In the genomic region with DNA sequence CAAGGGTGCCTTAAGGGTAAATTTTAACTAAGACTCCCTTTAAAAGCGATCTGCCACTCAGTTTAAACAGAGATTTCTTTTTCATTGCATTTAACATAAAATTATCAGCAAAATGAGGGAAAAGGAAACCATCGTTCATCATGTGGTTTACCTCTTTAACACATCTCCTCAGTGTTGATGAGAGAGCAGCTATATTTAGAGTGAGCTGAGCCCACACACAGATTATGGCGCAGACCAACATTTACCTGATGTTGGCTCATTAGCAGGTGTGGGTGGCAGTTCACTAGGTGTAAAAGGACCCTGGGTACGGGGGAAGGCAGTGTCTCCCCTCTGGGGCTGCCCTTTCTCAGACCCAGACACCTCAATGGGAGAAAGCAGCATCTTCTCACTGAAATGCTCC, we compare ENCODE assay signal across 2 cellular contexts.
A peak's percentile ranks its signal among the peaks of the same experiment; 100 is the strongest.
TF ChIP-seq lines count a peak whose summit lies in the region.

No MANE protein-coding gene starts in this region.

TF ChIP-seq in GM12878, 131 proteins besides CTCF, POLR2A, EP300 and RAD21 (continued from another document):
- TF ChIP-seq ZZZ3 (IDR thresholded peaks at IDR 0.05; ENCODE audit: control insufficient read depth, insufficient read length, low read depth) (no peak), ATF7 (IDR thresholded peaks at IDR 0.05; ENCODE audit: low read depth) (peak; percentile 42; the same call in 1 of the 2 replicates), MTA2 (IDR thresholded peaks at IDR 0.05; ENCODE audit: low read depth) (peak; percentile 90)
- TF ChIP-seq, protein P1, sequence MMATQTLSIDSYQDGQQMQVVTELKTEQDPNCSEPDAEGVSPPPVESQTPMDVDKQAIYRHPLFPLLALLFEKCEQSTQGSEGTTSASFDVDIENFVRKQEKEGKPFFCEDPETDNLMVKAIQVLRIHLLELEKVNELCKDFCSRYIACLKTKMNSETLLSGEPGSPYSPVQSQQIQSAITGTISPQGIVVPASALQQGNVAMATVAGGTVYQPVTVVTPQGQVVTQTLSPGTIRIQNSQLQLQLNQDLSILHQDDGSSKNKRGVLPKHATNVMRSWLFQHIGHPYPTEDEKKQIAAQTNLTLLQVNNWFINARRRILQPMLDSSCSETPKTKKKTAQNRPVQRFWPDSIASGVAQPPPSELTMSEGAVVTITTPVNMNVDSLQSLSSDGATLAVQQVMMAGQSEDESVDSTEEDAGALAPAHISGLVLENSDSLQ (IDR thresholded peaks at IDR 0.05), result no peak

TF ChIP-seq in WTC11, 78 proteins besides CTCF, POLR2A, EP300 and RAD21 (continued from another document):
- TF ChIP-seq, protein P2, sequence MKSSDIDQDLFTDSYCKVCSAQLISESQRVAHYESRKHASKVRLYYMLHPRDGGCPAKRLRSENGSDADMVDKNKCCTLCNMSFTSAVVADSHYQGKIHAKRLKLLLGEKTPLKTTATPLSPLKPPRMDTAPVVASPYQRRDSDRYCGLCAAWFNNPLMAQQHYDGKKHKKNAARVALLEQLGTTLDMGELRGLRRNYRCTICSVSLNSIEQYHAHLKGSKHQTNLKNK (CRISPR knock-in tag; IDR thresholded peaks at IDR 0.05), result no peak
- TF ChIP-seq HMGA2 (CRISPR knock-in tag; IDR thresholded peaks at IDR 0.05) (no peak), ELF4 (CRISPR knock-in tag; IDR thresholded peaks at IDR 0.05; ENCODE audit: low read depth) (no peak), NFE2L1 (CRISPR knock-in tag; IDR thresholded peaks at IDR 0.05) (no peak), GRHL2 (CRISPR knock-in tag; IDR thresholded peaks at IDR 0.05; ENCODE audit: insufficient replicate concordance, severe bottlenecking) (no peak), JAZF1 (CRISPR knock-in tag; IDR thresholded peaks at IDR 0.05) (no peak), NR2C2 (CRISPR knock-in tag; IDR thresholded peaks at IDR 0.05) (no peak), ZNF232 (CRISPR knock-in tag; IDR thresholded peaks at IDR 0.05) (no peak), MXD4 (CRISPR knock-in tag; IDR thresholded peaks at IDR 0.05; ENCODE audit: borderline replicate concordance) (no peak), KAT7 (CRISPR knock-in tag; IDR thresholded peaks at IDR 0.05; ENCODE audit: borderline replicate concordance) (no peak), GTF2I (CRISPR knock-in tag; conservative IDR thresholded peaks at IDR 0.05) (no peak)
- TF ChIP-seq, protein P3, sequence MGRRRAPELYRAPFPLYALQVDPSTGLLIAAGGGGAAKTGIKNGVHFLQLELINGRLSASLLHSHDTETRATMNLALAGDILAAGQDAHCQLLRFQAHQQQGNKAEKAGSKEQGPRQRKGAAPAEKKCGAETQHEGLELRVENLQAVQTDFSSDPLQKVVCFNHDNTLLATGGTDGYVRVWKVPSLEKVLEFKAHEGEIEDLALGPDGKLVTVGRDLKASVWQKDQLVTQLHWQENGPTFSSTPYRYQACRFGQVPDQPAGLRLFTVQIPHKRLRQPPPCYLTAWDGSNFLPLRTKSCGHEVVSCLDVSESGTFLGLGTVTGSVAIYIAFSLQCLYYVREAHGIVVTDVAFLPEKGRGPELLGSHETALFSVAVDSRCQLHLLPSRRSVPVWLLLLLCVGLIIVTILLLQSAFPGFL (CRISPR knock-in tag; IDR thresholded peaks at IDR 0.05; ENCODE audit: borderline replicate concordance), result no peak
- TF ChIP-seq, protein P4, sequence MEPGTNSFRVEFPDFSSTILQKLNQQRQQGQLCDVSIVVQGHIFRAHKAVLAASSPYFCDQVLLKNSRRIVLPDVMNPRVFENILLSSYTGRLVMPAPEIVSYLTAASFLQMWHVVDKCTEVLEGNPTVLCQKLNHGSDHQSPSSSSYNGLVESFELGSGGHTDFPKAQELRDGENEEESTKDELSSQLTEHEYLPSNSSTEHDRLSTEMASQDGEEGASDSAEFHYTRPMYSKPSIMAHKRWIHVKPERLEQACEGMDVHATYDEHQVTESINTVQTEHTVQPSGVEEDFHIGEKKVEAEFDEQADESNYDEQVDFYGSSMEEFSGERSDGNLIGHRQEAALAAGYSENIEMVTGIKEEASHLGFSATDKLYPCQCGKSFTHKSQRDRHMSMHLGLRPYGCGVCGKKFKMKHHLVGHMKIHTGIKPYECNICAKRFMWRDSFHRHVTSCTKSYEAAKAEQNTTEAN (CRISPR knock-in tag; IDR thresholded peaks at IDR 0.05), result no peak
- TF ChIP-seq, protein P5, sequence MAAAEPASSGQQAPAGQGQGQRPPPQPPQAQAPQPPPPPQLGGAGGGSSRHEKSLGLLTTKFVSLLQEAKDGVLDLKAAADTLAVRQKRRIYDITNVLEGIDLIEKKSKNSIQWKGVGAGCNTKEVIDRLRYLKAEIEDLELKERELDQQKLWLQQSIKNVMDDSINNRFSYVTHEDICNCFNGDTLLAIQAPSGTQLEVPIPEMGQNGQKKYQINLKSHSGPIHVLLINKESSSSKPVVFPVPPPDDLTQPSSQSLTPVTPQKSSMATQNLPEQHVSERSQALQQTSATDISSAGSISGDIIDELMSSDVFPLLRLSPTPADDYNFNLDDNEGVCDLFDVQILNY (CRISPR knock-in tag; IDR thresholded peaks at IDR 0.05), result no peak
- TF ChIP-seq, protein P6, sequence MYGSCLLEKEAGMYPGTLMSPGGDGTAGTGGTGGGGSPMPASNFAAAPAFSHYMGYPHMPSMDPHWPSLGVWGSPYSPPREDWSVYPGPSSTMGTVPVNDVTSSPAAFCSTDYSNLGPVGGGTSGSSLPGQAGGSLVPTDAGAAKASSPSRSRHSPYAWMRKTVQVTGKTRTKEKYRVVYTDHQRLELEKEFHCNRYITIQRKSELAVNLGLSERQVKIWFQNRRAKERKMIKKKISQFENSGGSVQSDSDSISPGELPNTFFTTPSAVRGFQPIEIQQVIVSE (CRISPR knock-in tag; IDR thresholded peaks at IDR 0.05; ENCODE audit: borderline replicate concordance), result no peak
- TF ChIP-seq, protein P7, sequence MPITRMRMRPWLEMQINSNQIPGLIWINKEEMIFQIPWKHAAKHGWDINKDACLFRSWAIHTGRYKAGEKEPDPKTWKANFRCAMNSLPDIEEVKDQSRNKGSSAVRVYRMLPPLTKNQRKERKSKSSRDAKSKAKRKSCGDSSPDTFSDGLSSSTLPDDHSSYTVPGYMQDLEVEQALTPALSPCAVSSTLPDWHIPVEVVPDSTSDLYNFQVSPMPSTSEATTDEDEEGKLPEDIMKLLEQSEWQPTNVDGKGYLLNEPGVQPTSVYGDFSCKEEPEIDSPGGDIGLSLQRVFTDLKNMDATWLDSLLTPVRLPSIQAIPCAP (CRISPR knock-in tag; IDR thresholded peaks at IDR 0.05), result no peak
TF ChIP-seq in WTC11: peak in this region for 0.
